ENCODE assay signal across 18 cellular contexts in genomic region chr3:124489506-124489905, GRCh38.
A peak's percentile ranks its signal among the peaks of the same experiment; 100 is the strongest.
DNase-seq lines count a peak whose midpoint lies in the region; ATAC-seq and TF ChIP-seq lines count a peak whose summit lies in the region.
"Had no signal": no experiment of that assay in that cellular context is flagged by ENCODE, and none has a peak within 500 bp of the region (broad histone marks: within the 10 kb centered on the region; RNA-seq: fewer than 3 reads in every experiment).

No MANE protein-coding gene starts in this region.

- no peak for TF ChIP-seq CTCF in esophagus muscularis mucosa (IDR thresholded peaks at IDR 0.05)
- no peak for TF ChIP-seq CTCF in mucosa of descending colon (IDR thresholded peaks at IDR 0.05)
- TF ChIP-seq CTCF in upper lobe of left lung (IDR thresholded peaks at IDR 0.05), result no peak

- no peaks in the 10 kb centered on the region for H3K4me1 ChIP-seq in esophagus muscularis mucosa
- H3K4me1 ChIP-seq in mucosa of descending colon (ENCODE audit: low read depth), result peaks cover 6% of the 10 kb centered on the region
- H3K4me1 ChIP-seq in upper lobe of left lung, result no peaks in the 10 kb centered on the region
- H3K4me1 ChIP-seq: A549 had no signal

- H3K36me3 ChIP-seq in esophagus muscularis mucosa (peaks cover 0 to 42% (median 16%) of the 10 kb centered on the region in 4 donors), mucosa of descending colon (ENCODE audit: low read depth) (no peaks in the 10 kb centered on the region), upper lobe of left lung (no peaks in the 10 kb centered on the region)

- peak; percentile 34 for ATAC-seq in mucosa of descending colon
- peak; percentile 45 to 67 for ATAC-seq in upper lobe of left lung (ENCODE audit: low FRiP score in 2 of 2)
- no peak for ATAC-seq in HG02852 (IDR thresholded peaks at IDR 0.05; ENCODE audit: unreplicated experiment)
- ATAC-seq in HG02870 (IDR thresholded peaks at IDR 0.05; ENCODE audit: unreplicated experiment), result no peak
- ATAC-seq: A549, GM12878 had no signal

- DNase-seq in DMS79 (lab: John Stamatoyannopoulos, UW) (peak; percentile 18), esophagus muscularis mucosa (ENCODE audit: extremely low spot score) (peak; percentile 68), mucosa of descending colon (peak in 1 of 3 donors; percentile 28), upper lobe of left lung (no peak), SW 1271 (lab: John Stamatoyannopoulos, UW) (no peak)
- DNase-seq: AML-193; CD4-positive, alpha-beta memory T cell; DMS153; DND-41; EL; GM23248; HCEC 1CT had no signal

- no peak for TF ChIP-seq POLR2A in esophagus muscularis mucosa (IDR thresholded peaks at IDR 0.05; ENCODE audit: low read depth)
- no peak for TF ChIP-seq POLR2A in upper lobe of left lung (IDR thresholded peaks at IDR 0.05)

- H3K4me3 ChIP-seq in esophagus muscularis mucosa (no peak overlapping the region), mucosa of descending colon (no peak overlapping the region), upper lobe of left lung (no peak overlapping the region)
- H3K4me3 ChIP-seq: A549, GM12878, GM23248 had no signal

- H3K27me3 ChIP-seq in esophagus muscularis mucosa (no peaks in the 10 kb centered on the region), upper lobe of left lung (no peaks in the 10 kb centered on the region)

- H3K9me3 ChIP-seq in esophagus muscularis mucosa (no peaks in the 10 kb centered on the region), mucosa of descending colon (no peaks in the 10 kb centered on the region), upper lobe of left lung (no peaks in the 10 kb centered on the region)
- H3K9me3 ChIP-seq: A549 had no signal

- H3K27ac ChIP-seq in esophagus muscularis mucosa (replicated peaks in 1 of 4), result no peak overlapping the region
- H3K27ac ChIP-seq in upper lobe of left lung, result no peak overlapping the region
- H3K27ac ChIP-seq: 22Rv1, A549, C4-2B, GM23248 had no signal

- no peak for TF ChIP-seq EP300 in esophagus muscularis mucosa (IDR thresholded peaks at IDR 0.05)
- TF ChIP-seq EP300 in upper lobe of left lung (IDR thresholded peaks at IDR 0.05), result no peak

- intact Hi-C loops in esophagus muscularis mucosa (cut with DNase I), result no loop called here
- intact Hi-C loops in mucosa of descending colon (cut with DNase I, micrococcal nuclease), result no loop called here

Comparison
In these comparisons a context has a peak if more than half of its experiments do, and no peak if none do; other contexts are left out.
1. DNase-seq: peak in DMS79 (single experiment) and esophagus muscularis mucosa (single experiment); none in upper lobe of left lung (0 of 2) and SW 1271 (0 of 2).
2. ATAC-seq: peak in mucosa of descending colon (single experiment) and upper lobe of left lung (2 of 2); none in HG02852 (single experiment) and HG02870 (single experiment).